In the genomic region with DNA sequence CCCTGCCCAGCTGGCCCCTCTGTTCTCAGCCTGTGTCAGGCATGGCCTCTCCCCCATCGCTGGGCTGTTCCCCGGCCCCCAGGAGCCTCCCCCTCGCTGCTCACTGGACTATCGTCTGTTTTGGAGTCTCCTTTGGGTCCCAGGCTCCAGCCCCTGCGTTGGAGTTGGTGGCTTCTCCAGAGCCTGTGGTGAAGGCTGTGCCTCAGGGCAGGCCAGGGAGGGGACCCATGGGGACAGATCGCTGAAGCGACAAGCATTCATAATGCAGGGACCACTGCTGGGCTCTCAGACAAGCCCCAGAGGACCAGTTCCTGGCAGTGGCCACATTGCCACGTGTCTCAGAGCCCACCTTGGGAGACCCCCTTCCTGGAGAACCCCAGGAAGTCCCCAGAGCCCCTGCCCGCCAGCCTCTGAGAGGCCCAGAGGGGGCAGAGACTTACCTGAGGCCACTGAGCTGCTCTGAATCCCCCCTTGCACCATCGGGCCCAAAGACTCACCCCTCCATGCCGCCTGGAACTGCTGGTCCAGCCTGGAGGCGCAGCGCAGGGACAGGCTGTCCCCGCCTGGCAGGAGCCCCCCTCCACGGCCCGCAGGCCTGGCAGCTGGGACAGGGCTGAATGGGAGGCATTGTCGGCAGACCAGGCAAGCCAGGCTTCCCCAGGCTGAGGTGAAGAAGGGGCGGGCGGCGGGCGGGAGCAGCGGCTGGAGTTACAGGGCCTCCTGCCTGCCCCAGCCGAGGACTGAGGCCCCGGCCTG, we compare ENCODE assay signal across 12 cellular contexts. TPM values are rescaled to one million over a fixed set of nuclear protein-coding genes. Genes with fewer than 3 reads are reported as not detected.
DNase-seq lines count a peak whose midpoint lies in the region; ATAC-seq and TF ChIP-seq lines count a peak whose summit lies in the region.
"Had no signal": no experiment of that assay in that cellular context is flagged by ENCODE, and none has a peak within 500 bp of the region (broad histone marks: within the 10 kb centered on the region; RNA-seq: fewer than 3 reads in every experiment).

Gene CHADL, minus strand, starts transcription at position 555 of the 756 bp plus-strand sequence. Its CDS starts 50 bp downstream, at position 505.

- H3K27me3 Mint-ChIP-seq in T-helper 17 cell: no peaks in the 10 kb centered on the region

- peaks cover 7% of the 10 kb centered on the region for H3K4me1 Mint-ChIP-seq in T-helper 17 cell

- ATAC-seq in T-helper 17 cell: no peak
- ATAC-seq in HG03354 (IDR thresholded peaks at IDR 0.05; ENCODE audit: poor library complexity, severe bottlenecking, unreplicated experiment): no peak
- no peak for ATAC-seq in GM19395 (IDR thresholded peaks at IDR 0.05; ENCODE audit: unreplicated experiment)
- ATAC-seq in HG03175 (IDR thresholded peaks at IDR 0.05; ENCODE audit: unreplicated experiment): no peak

- H3K4me1 ChIP-seq in left ventricle myocardium inferior: peaks cover 41% of the 10 kb centered on the region

- H3K27ac Mint-ChIP-seq in T-helper 17 cell: peak within 1 kb of the TSS; percentile 68

- no peaks in the 10 kb centered on the region for H3K36me3 ChIP-seq in left ventricle myocardium inferior

- H3K27ac ChIP-seq in left ventricle myocardium inferior (replicated peaks): peak within 1 kb of the TSS; percentile 64

- no peak within 1 kb of the TSS for H3K4me3 ChIP-seq in left ventricle myocardium inferior
- H3K4me3 ChIP-seq: lung, skin epidermis had no signal

- H3K9me3 ChIP-seq in T-helper 17 cell (ENCODE audit: control insufficient read depth, low read length, poor library complexity, severe bottlenecking) (no peaks in the 10 kb centered on the region), left ventricle myocardium inferior (replicated peaks) (no peaks in the 10 kb centered on the region)

- no peaks in the 10 kb centered on the region for H3K36me3 Mint-ChIP-seq in T-helper 17 cell (ENCODE audit: low read depth)

- peak within 1 kb of the TSS; percentile 36 for H3K4me3 Mint-ChIP-seq in T-helper 17 cell

- intact Hi-C loops in left ventricle myocardium inferior (cut with micrococcal nuclease): no loop called here

- no peaks in the 10 kb centered on the region for H3K27me3 ChIP-seq in left ventricle myocardium inferior (ENCODE audit: low read depth)

- no peak for TF ChIP-seq CTCF in left ventricle myocardium inferior (IDR thresholded peaks at IDR 0.05; ENCODE audit: borderline replicate concordance)

- DNase-seq in DMS 273 (lab: John Stamatoyannopoulos, UW; ENCODE audit: unreplicated experiment) (peak; percentile 42), DMS 273 treated with DMSO at 0.1 percent for 48 hours (lab: John Stamatoyannopoulos, UW) (no peak), T-helper 17 cell (no peak), left ventricle myocardium inferior (no peak), retina (peak; percentile 60)
- DNase-seq: DND-41 had no signal

RNA-seq across cellular contexts. Expression of gene CHADL, which starts in this region (rescaled TPM):
- total RNA-seq in T-helper 17 cell (1 to 10 TPM; 1.6 to 3.5 TPM), left ventricle myocardium inferior (10.3 TPM)
- total RNA-seq: A172 had no signal

Comparison
In these comparisons a context has a peak if more than half of its experiments do, and no peak if none do; other contexts are left out.
1. DNase-seq: peak in DMS 273 (single experiment) and retina (single experiment); none in DMS 273 treated with DMSO at 0.1 percent for 48 hours (single experiment), T-helper 17 cell (0 of 3) and left ventricle myocardium inferior (single experiment).